Comparison of ENCODE assay signal across 1 cellular context in the genomic region with DNA sequence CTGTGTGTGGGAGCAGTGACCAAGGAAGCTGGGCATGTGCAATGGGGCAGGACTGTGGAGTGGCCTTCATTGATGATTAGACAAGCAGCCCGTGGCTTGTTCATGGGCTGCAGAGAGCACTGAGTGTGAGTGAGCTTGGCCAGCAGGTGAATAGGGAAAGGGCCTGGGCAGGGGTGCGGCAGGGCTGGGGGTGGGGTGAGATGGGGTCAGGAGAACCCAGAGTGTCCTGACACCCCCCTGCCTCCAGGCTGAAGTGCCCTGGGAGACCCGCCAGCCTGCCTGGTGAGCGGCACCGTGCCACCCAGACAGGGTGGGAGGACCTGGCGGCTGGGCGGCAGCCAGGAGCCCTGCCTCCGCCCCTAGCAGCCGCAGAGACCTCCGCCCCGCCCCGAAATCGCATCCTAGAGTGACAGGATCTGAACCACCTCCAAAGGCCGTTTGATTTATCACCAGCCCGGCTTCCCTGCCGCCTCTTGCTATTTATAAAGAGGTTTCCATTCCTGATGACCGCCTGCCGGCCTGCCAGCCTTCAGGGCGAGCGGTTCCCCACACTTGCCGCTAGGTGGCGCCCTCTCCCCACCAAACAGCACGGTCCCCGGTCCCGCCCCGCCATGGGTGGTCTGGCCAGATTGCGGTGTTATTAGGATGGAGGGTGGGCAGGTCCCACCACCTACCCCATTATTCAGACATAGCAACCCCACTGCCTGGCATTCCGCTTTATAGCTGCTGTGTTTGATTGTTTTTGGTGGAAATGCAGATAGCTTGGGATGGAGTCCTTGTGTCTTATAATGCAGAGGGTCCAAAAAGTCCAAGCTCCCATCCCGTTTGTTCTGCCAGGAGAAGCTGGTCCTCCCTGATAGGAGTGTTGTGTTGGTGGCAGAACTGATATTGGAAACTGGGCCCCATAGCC.
TF ChIP-seq lines count a peak whose summit lies in the region.

No MANE protein-coding gene starts in this region.

TF ChIP-seq in HepG2, 621 proteins besides CTCF, POLR2A, EP300 and RAD21 (continued from another document and continues in another):
- peak; percentile 65; the same call in 1 of the 2 replicates for TF ChIP-seq KLF12 (CRISPR knock-in tag; IDR thresholded peaks at IDR 0.05; ENCODE audit: borderline replicate concordance)
- TF ChIP-seq ZNF615 (CRISPR knock-in tag; IDR thresholded peaks at IDR 0.05; ENCODE audit: borderline replicate concordance): no peak
- TF ChIP-seq, protein P1, sequence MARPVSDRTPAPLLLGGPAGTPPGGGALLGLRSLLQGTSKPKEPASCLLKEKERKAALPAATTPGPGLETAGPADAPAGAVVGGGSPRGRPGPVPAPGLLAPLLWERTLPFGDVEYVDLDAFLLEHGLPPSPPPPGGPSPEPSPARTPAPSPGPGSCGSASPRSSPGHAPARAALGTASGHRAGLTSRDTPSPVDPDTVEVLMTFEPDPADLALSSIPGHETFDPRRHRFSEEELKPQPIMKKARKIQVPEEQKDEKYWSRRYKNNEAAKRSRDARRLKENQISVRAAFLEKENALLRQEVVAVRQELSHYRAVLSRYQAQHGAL (CRISPR knock-in tag; IDR thresholded peaks at IDR 0.05; ENCODE audit: not compliant biosample characterization): no peak
- TF ChIP-seq ZNF780A (CRISPR knock-in tag; IDR thresholded peaks at IDR 0.05): no peak
- peak; percentile 55; the same call in 1 of the 2 replicates for TF ChIP-seq POGZ (CRISPR knock-in tag; IDR thresholded peaks at IDR 0.05)
- TF ChIP-seq, protein P2, sequence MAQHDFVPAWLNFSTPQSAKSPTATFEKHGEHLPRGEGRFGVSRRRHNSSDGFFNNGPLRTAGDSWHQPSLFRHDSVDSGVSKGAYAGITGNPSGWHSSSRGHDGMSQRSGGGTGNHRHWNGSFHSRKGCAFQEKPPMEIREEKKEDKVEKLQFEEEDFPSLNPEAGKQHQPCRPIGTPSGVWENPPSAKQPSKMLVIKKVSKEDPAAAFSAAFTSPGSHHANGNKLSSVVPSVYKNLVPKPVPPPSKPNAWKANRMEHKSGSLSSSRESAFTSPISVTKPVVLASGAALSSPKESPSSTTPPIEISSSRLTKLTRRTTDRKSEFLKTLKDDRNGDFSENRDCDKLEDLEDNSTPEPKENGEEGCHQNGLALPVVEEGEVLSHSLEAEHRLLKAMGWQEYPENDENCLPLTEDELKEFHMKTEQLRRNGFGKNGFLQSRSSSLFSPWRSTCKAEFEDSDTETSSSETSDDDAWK (CRISPR knock-in tag; IDR thresholded peaks at IDR 0.05): no peak
- TF ChIP-seq KLF9 (CRISPR knock-in tag; IDR thresholded peaks at IDR 0.05; ENCODE audit: low read depth): no peak; the same call in 1 of the 2 replicates
- TF ChIP-seq NFKB2 (CRISPR knock-in tag; IDR thresholded peaks at IDR 0.05; ENCODE audit: borderline replicate concordance): peak; percentile 39; the same call in 1 of the 2 replicates
- no peak for TF ChIP-seq ZNF570 (CRISPR knock-in tag; IDR thresholded peaks at IDR 0.05; ENCODE audit: borderline replicate concordance)
- no peak for TF ChIP-seq SALL2 (CRISPR knock-in tag; IDR thresholded peaks at IDR 0.05)
- TF ChIP-seq, protein P3, sequence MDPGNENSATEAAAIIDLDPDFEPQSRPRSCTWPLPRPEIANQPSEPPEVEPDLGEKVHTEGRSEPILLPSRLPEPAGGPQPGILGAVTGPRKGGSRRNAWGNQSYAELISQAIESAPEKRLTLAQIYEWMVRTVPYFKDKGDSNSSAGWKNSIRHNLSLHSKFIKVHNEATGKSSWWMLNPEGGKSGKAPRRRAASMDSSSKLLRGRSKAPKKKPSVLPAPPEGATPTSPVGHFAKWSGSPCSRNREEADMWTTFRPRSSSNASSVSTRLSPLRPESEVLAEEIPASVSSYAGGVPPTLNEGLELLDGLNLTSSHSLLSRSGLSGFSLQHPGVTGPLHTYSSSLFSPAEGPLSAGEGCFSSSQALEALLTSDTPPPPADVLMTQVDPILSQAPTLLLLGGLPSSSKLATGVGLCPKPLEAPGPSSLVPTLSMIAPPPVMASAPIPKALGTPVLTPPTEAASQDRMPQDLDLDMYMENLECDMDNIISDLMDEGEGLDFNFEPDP (CRISPR knock-in tag; conservative IDR thresholded peaks at IDR 0.05): 0 out of 2 replicates have a peak, but pooled peaks have one; percentile 73
- TF ChIP-seq ZNF138 (CRISPR knock-in tag; IDR thresholded peaks at IDR 0.05; ENCODE audit: low read depth): 0 out of 2 replicates have a peak, but pooled peaks have one; percentile 55
- TF ChIP-seq ATM (IDR thresholded peaks at IDR 0.05; ENCODE audit: borderline replicate concordance): no peak
- TF ChIP-seq CHCHD3 (CRISPR knock-in tag; IDR thresholded peaks at IDR 0.05): no peak
- no peak for TF ChIP-seq GPN1 (CRISPR knock-in tag; IDR thresholded peaks at IDR 0.05; ENCODE audit: borderline replicate concordance)
- peak; percentile 81 for TF ChIP-seq KDM2A (CRISPR knock-in tag; IDR thresholded peaks at IDR 0.05; ENCODE audit: borderline replicate concordance, low read depth)
- TF ChIP-seq, protein P4, sequence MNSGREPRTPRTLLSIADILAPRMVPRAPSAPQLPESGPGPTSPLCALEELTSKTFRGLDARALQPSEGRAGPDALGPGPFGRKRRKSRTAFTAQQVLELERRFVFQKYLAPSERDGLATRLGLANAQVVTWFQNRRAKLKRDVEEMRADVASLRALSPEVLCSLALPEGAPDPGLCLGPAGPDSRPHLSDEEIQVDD (CRISPR knock-in tag; IDR thresholded peaks at IDR 0.05; ENCODE audit: borderline replicate concordance): peak; percentile 48; the same call in 1 of the 2 replicates
- TF ChIP-seq ZNF501 (CRISPR knock-in tag; IDR thresholded peaks at IDR 0.05): 0 out of 2 replicates have a peak, but pooled peaks have one; percentile 14
- TF ChIP-seq TEAD3 (CRISPR knock-in tag; optimal IDR thresholded peaks at IDR 0.05; ENCODE audit: borderline replicate concordance): peak; percentile 45
- no peak for TF ChIP-seq U2AF2 (IDR thresholded peaks at IDR 0.05; ENCODE audit: low read depth, low read length)
- no peak for TF ChIP-seq TMF1 (CRISPR knock-in tag; IDR thresholded peaks at IDR 0.05; ENCODE audit: low read depth)
- TF ChIP-seq, protein P5, sequence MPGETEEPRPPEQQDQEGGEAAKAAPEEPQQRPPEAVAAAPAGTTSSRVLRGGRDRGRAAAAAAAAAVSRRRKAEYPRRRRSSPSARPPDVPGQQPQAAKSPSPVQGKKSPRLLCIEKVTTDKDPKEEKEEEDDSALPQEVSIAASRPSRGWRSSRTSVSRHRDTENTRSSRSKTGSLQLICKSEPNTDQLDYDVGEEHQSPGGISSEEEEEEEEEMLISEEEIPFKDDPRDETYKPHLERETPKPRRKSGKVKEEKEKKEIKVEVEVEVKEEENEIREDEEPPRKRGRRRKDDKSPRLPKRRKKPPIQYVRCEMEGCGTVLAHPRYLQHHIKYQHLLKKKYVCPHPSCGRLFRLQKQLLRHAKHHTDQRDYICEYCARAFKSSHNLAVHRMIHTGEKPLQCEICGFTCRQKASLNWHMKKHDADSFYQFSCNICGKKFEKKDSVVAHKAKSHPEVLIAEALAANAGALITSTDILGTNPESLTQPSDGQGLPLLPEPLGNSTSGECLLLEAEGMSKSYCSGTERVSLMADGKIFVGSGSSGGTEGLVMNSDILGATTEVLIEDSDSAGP (CRISPR knock-in tag; IDR thresholded peaks at IDR 0.05; ENCODE audit: borderline replicate concordance): peak; percentile 72; the same call in 1 of the 2 replicates
- 0 out of 2 replicates have a peak, but pooled peaks have one; percentile 13 for TF ChIP-seq PPARG (CRISPR knock-in tag; conservative IDR thresholded peaks at IDR 0.05)
- TF ChIP-seq ZNF781 (CRISPR knock-in tag; IDR thresholded peaks at IDR 0.05; ENCODE audit: borderline replicate concordance, not compliant biosample characterization): no peak
- TF ChIP-seq, protein P6, sequence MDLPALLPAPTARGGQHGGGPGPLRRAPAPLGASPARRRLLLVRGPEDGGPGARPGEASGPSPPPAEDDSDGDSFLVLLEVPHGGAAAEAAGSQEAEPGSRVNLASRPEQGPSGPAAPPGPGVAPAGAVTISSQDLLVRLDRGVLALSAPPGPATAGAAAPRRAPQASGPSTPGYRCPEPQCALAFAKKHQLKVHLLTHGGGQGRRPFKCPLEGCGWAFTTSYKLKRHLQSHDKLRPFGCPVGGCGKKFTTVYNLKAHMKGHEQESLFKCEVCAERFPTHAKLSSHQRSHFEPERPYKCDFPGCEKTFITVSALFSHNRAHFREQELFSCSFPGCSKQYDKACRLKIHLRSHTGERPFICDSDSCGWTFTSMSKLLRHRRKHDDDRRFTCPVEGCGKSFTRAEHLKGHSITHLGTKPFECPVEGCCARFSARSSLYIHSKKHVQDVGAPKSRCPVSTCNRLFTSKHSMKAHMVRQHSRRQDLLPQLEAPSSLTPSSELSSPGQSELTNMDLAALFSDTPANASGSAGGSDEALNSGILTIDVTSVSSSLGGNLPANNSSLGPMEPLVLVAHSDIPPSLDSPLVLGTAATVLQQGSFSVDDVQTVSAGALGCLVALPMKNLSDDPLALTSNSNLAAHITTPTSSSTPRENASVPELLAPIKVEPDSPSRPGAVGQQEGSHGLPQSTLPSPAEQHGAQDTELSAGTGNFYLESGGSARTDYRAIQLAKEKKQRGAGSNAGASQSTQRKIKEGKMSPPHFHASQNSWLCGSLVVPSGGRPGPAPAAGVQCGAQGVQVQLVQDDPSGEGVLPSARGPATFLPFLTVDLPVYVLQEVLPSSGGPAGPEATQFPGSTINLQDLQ (CRISPR knock-in tag; IDR thresholded peaks at IDR 0.05): no peak
- TF ChIP-seq, protein P7, sequence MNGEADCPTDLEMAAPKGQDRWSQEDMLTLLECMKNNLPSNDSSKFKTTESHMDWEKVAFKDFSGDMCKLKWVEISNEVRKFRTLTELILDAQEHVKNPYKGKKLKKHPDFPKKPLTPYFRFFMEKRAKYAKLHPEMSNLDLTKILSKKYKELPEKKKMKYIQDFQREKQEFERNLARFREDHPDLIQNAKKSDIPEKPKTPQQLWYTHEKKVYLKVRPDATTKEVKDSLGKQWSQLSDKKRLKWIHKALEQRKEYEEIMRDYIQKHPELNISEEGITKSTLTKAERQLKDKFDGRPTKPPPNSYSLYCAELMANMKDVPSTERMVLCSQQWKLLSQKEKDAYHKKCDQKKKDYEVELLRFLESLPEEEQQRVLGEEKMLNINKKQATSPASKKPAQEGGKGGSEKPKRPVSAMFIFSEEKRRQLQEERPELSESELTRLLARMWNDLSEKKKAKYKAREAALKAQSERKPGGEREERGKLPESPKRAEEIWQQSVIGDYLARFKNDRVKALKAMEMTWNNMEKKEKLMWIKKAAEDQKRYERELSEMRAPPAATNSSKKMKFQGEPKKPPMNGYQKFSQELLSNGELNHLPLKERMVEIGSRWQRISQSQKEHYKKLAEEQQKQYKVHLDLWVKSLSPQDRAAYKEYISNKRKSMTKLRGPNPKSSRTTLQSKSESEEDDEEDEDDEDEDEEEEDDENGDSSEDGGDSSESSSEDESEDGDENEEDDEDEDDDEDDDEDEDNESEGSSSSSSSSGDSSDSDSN (CRISPR knock-in tag; IDR thresholded peaks at IDR 0.05): 0 out of 2 replicates have a peak, but pooled peaks have one; percentile 30
- TF ChIP-seq, protein P8, sequence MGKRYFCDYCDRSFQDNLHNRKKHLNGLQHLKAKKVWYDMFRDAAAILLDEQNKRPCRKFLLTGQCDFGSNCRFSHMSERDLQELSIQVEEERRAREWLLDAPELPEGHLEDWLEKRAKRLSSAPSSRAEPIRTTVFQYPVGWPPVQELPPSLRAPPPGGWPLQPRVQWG (CRISPR knock-in tag; IDR thresholded peaks at IDR 0.05; ENCODE audit: borderline replicate concordance, low read depth): no peak
- no peak for TF ChIP-seq FOXK2 (IDR thresholded peaks at IDR 0.05)
- 0 out of 2 replicates have a peak, but pooled peaks have one; percentile 29 for TF ChIP-seq RFX5 (IDR thresholded peaks at IDR 0.05; ENCODE audit: low read depth, low read length)
- no peak for TF ChIP-seq PAWR (CRISPR knock-in tag; IDR thresholded peaks at IDR 0.05; ENCODE audit: borderline replicate concordance)
- 0 out of 2 replicates have a peak, but pooled peaks have one; percentile 85 for TF ChIP-seq KDM3A (CRISPR knock-in tag; IDR thresholded peaks at IDR 0.05; ENCODE audit: low read depth)
- 0 out of 2 replicates have a peak, but pooled peaks have one; percentile 78 for TF ChIP-seq REPIN1 (CRISPR knock-in tag; IDR thresholded peaks at IDR 0.05; ENCODE audit: borderline replicate concordance, low read depth)
- TF ChIP-seq, protein P9, sequence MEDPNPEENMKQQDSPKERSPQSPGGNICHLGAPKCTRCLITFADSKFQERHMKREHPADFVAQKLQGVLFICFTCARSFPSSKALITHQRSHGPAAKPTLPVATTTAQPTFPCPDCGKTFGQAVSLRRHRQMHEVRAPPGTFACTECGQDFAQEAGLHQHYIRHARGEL (CRISPR knock-in tag; IDR thresholded peaks at IDR 0.05): peak; percentile 91
- TF ChIP-seq, protein P10, sequence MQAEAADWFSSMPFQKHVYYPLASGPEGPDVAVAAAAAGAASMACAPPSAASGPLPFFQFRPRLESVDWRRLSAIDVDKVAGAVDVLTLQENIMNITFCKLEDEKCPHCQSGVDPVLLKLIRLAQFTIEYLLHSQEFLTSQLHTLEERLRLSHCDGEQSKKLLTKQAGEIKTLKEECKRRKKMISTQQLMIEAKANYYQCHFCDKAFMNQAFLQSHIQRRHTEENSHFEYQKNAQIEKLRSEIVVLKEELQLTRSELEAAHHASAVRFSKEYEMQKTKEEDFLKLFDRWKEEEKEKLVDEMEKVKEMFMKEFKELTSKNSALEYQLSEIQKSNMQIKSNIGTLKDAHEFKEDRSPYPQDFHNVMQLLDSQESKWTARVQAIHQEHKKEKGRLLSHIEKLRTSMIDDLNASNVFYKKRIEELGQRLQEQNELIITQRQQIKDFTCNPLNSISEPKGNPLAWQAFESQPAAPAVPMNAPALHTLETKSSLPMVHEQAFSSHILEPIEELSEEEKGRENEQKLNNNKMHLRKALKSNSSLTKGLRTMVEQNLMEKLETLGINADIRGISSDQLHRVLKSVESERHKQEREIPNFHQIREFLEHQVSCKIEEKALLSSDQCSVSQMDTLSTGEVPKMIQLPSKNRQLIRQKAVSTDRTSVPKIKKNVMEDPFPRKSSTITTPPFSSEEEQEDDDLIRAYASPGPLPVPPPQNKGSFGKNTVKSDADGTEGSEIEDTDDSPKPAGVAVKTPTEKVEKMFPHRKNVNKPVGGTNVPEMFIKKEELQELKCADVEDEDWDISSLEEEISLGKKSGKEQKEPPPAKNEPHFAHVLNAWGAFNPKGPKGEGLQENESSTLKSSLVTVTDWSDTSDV (CRISPR knock-in tag; IDR thresholded peaks at IDR 0.05): peak; percentile 78; the same call in 1 of the 2 replicates
- peak; percentile 49; the same call in 1 of the 2 replicates for TF ChIP-seq BHLHE40 (IDR thresholded peaks at IDR 0.05; ENCODE audit: low read length)
- no peak for TF ChIP-seq LCORL (IDR thresholded peaks at IDR 0.05)
- peak; percentile 62 for TF ChIP-seq LCORL (CRISPR knock-in tag; IDR thresholded peaks at IDR 0.05)
- TF ChIP-seq, protein P11, sequence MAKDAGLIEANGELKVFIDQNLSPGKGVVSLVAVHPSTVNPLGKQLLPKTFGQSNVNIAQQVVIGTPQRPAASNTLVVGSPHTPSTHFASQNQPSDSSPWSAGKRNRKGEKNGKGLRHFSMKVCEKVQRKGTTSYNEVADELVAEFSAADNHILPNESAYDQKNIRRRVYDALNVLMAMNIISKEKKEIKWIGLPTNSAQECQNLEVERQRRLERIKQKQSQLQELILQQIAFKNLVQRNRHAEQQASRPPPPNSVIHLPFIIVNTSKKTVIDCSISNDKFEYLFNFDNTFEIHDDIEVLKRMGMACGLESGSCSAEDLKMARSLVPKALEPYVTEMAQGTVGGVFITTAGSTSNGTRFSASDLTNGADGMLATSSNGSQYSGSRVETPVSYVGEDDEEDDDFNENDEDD (CRISPR knock-in tag; IDR thresholded peaks at IDR 0.05; ENCODE audit: borderline replicate concordance): peak; percentile 42
- TF ChIP-seq ZNF761 (CRISPR knock-in tag; conservative IDR thresholded peaks at IDR 0.05): no peak
